Comparison of ENCODE assay signal across 21 cellular contexts in the genomic region with DNA sequence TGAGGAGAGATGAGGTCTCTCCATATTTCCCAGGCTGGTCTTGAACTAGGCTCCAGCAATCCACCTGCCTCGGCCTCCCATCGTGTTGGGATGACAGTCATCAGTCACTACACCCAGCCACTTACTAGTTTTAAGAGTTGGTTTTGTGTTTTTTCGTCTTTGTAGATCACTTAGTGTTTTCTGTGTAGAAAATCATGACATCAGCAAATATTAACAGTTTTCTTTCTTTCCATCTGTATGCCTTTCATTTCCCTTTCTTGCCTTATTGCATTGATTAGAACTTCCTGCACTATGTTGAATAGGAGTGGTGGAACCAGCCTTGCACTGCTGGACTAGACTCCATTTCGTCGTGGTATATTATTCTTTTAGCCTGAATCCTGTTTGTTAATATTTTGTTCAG.
"Had no signal": no experiment of that assay in that cellular context is flagged by ENCODE, and none has a peak within 500 bp of the region (broad histone marks: within the 10 kb centered on the region; RNA-seq: fewer than 3 reads in every experiment).

No MANE protein-coding gene starts in this region.

- H3K27ac ChIP-seq: SJSA1, SK-N-MC had no signal

- H3K4me1 ChIP-seq: SJSA1 had no signal

- H3K9me3 ChIP-seq: SJSA1 had no signal

- H3K4me3 ChIP-seq: SJSA1, SK-N-MC had no signal

- H3K36me3 ChIP-seq: SJSA1 had no signal

- DNase-seq: Karpas-422, KG1, MM.1S, NCI-H1048, NCI-H1105 treated with DMSO at 0.1 percent for 48 hours, NCI-H1417 treated with DMSO at 0.1 percent for 48 hours, NCI-H146, NCI-H1694 treated with DMSO at 0.1 percent for 48 hours, NCI-H1930, NCI-H2081, NCI-H2107, NCI-H2227 treated with DMSO at 0.1 percent for 48 hours, NCI-H524 treated with DMSO at 0.1 percent for 48 hours, NCI-H69, NCI-H774, Right ventricle myocardium superior, RPMI8226, SIG-M5 had no signal

- FAIRE-seq: RCC 7860 had no signal

- H3K27me3 ChIP-seq: SJSA1 had no signal
